In the genomic region with DNA sequence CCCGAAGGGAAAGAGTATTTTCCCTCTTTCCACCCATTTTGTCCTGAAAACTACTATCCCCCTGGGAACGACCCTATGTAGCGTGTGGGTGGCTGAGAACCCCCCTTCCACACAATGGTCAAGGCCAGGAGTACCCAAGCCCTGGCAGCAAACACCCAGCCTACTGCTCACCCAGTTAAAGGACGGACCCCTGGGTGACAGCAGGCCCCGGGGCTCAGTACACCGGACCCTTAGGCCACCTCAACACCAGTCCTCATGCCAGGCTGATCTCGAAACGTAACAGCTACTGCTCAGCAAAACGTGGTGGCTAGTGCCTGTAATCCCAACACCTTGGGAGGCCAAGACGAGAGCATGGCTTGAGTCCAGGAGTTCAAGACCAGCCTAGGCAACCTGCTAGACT, we compare ENCODE assay signal across 10 cellular contexts. TPM values are rescaled to one million over a fixed set of nuclear protein-coding genes. Genes with fewer than 3 reads are reported as not detected.
DNase-seq lines count a peak whose midpoint lies in the region; ATAC-seq and TF ChIP-seq lines count a peak whose summit lies in the region.
"Had no signal": no experiment of that assay in that cellular context is flagged by ENCODE, and none has a peak within 500 bp of the region (broad histone marks: within the 10 kb centered on the region; RNA-seq: fewer than 3 reads in every experiment).

No MANE protein-coding gene starts in this region.

- H3K27me3 ChIP-seq in DOHH2 (ENCODE audit: control insufficient read depth, low read length) (no peaks in the 10 kb centered on the region), Loucy (ENCODE audit: insufficient read depth, low read length, poor library complexity, severe bottlenecking) (no peaks in the 10 kb centered on the region), dorsolateral prefrontal cortex (peaks cover 0 to 15% (median 4%) of the 10 kb centered on the region in 45 donors)

- peak overlapping the region; percentile 97 for H3K4me2 ChIP-seq in DOHH2 (ENCODE audit: low read length)
- H3K4me2 ChIP-seq in Loucy (ENCODE audit: low read depth, low read length, poor library complexity, severe bottlenecking) = peak overlapping the region; percentile 90

- H3K9me3 Mint-ChIP-seq in neural crest cell = no peaks in the 10 kb centered on the region
- H3K9me3 Mint-ChIP-seq: stimulated activated naive CD8-positive, alpha-beta T cell treated with anti-CD3 and anti-CD28 coated beads, Interleukin-15, Interleukin-2, amounts not matched to agents 100 ng/mL and 50 ng/mL, for 24 hours had no signal

- H3K4me3 ChIP-seq in DOHH2 (ENCODE audit: low read length) = peak overlapping the region; percentile 91
- H3K4me3 ChIP-seq in Loucy (ENCODE audit: low read length, poor library complexity, severe bottlenecking) = peak overlapping the region; percentile 99
- peak overlapping the region in 49 of 59 donors; percentile 7 to 99 (median 92) for H3K4me3 ChIP-seq in dorsolateral prefrontal cortex

- intact Hi-C loops in dorsolateral prefrontal cortex (cut with DNase I) = loop anchor here in 1 of 2 donors (10.0 kb wide), 2 partner anchors 269 to 291 kb away; partner anchors contain the start of gene DPY19L3

- ATAC-seq in GM18519 (IDR thresholded peaks at IDR 0.05; ENCODE audit: low FRiP score, unreplicated experiment) = no peak

- no peak overlapping the region for H2AFZ ChIP-seq in Loucy (ENCODE audit: low read length)

- peaks cover 21% of the 10 kb centered on the region for H3K4me1 Mint-ChIP-seq in neural crest cell

- H3F3A ChIP-seq in DOHH2 (ENCODE audit: control insufficient read depth, insufficient read depth) (no peaks in the 10 kb centered on the region), Loucy (ENCODE audit: low read depth) (no peaks in the 10 kb centered on the region)

- peaks cover 21% of the 10 kb centered on the region for H4K20me1 ChIP-seq in DOHH2 (ENCODE audit: control insufficient read depth, insufficient read depth, low read depth, low read length)
- peaks cover 49% of the 10 kb centered on the region for H4K20me1 ChIP-seq in Loucy (ENCODE audit: insufficient read depth, low read length, poor library complexity, severe bottlenecking)

- H3K79me2 ChIP-seq in DOHH2 (ENCODE audit: control insufficient read depth, low read length) (peaks cover 62% of the 10 kb centered on the region), Loucy (ENCODE audit: insufficient read depth, low read length) (peaks cover 63% of the 10 kb centered on the region)

- peaks cover 16% of the 10 kb centered on the region; the same call in 1 of the 2 replicates for H3K36me3 ChIP-seq in DOHH2 (ENCODE audit: control insufficient read depth, low read length)
- no peaks in the 10 kb centered on the region for H3K36me3 ChIP-seq in Loucy (ENCODE audit: insufficient read depth, low read length)

- H3K36me3 Mint-ChIP-seq in neural crest cell (ENCODE audit: low read depth) = no peaks in the 10 kb centered on the region

- no peaks in the 10 kb centered on the region for H3K9me2 ChIP-seq in DOHH2 (replicated peaks; ENCODE audit: control insufficient read depth, low read length)
- H3K9me2 ChIP-seq in Loucy (replicated peaks; ENCODE audit: low read depth, low read length) = no peaks in the 10 kb centered on the region

- no peaks in the 10 kb centered on the region for H3K9me3 ChIP-seq in DOHH2 (ENCODE audit: control insufficient read depth, insufficient read depth, low read length)
- no peaks in the 10 kb centered on the region for H3K9me3 ChIP-seq in Loucy (ENCODE audit: insufficient read depth, low read depth, low read length)

- H3K9ac ChIP-seq in Loucy (ENCODE audit: low read depth, low read length, poor library complexity, severe bottlenecking) = peak overlapping the region; percentile 82

- peaks cover 43% of the 10 kb centered on the region for H3K27me3 Mint-ChIP-seq in neural crest cell (ENCODE audit: low read depth)

- no peak overlapping the region for H3K27ac ChIP-seq in DOHH2 (ENCODE audit: low read depth, low read length)
- peak overlapping the region in 1 of 59 donors; percentile 10 for H3K27ac ChIP-seq in dorsolateral prefrontal cortex

- H3K27ac Mint-ChIP-seq in neural crest cell (ENCODE audit: unreplicated experiment) = no peak overlapping the region

- H3K4me1 ChIP-seq in DOHH2 (ENCODE audit: control insufficient read depth, low read length) (peaks cover 23% of the 10 kb centered on the region), Loucy (ENCODE audit: insufficient read depth, low read length, poor library complexity, severe bottlenecking) (peaks cover 42% of the 10 kb centered on the region)

- H3K4me3 Mint-ChIP-seq in neural crest cell = peak overlapping the region; percentile 94

- DNase-seq in dorsolateral prefrontal cortex = peak in 3 of 10 donors; percentile 19 to 37 (median 35)
- no peak for DNase-seq in neural crest cell (ENCODE audit: low read depth, low spot score)
- DNase-seq in DMS153 (lab: John Stamatoyannopoulos, UW) = no peak
- DNase-seq in germinal center (ENCODE audit: low spot score) = no peak
- DNase-seq in cerebellar nuclear complex (lab: John Stamatoyannopoulos, UW) = no peak
- DNase-seq: small intestine had no signal

- TF ChIP-seq CTCF in DOHH2 (IDR thresholded peaks at IDR 0.05; ENCODE audit: low read depth, low read length, poor library complexity, severe bottlenecking) (no peak), Loucy (conservative IDR thresholded peaks at IDR 0.05; ENCODE audit: low read length) (no peak), dorsolateral prefrontal cortex (IDR thresholded peaks at IDR 0.05 in 54 of 56, conservative IDR thresholded peaks at IDR 0.05 in 2 of 56; ENCODE audit: low read depth in 1 of 56, partially characterized antibody in 56 of 56) (no peak), neural crest cell (conservative IDR thresholded peaks at IDR 0.05) (no peak)

RNA-seq across cellular contexts. Expression of gene ANKRD27, which starts 1.4 kb away (rescaled TPM):
- total RNA-seq in dorsolateral prefrontal cortex = 10 to 100 TPM; 27.8 to 59.7 (median 42.6) TPM
- 24.5 and 25.1 TPM in 2 replicates for total RNA-seq in neural crest cell

RNA-seq across cellular contexts. Expression of gene RGS9BP, which starts 2.1 kb away (rescaled TPM):
- total RNA-seq in dorsolateral prefrontal cortex (1 to 10 TPM in 109 of 120 experiments, under 1 TPM in 11; 0.36 to 4.8 (median 1.8) TPM), neural crest cell (not detected in 2 replicates)

RNA-seq across cellular contexts. Expression of gene NUDT19, which starts 18.0 kb away (rescaled TPM):
- total RNA-seq in dorsolateral prefrontal cortex (1 to 10 TPM; 4.0 to 9.7 (median 6.3) TPM), neural crest cell (11.1 and 12.5 TPM in 2 replicates)

RNA-seq across cellular contexts. Expression of gene TDRD12, which starts 46.0 kb away (rescaled TPM):
- total RNA-seq in dorsolateral prefrontal cortex (1 to 10 TPM in 40 of 120 experiments, under 1 TPM in 79, not detected in 1; 0.20 to 3.9 (median 0.83) TPM), neural crest cell (0.21 and 0.30 TPM in 2 replicates)
